Comparison of ENCODE assay signal across 18 cellular contexts in the genomic region with DNA sequence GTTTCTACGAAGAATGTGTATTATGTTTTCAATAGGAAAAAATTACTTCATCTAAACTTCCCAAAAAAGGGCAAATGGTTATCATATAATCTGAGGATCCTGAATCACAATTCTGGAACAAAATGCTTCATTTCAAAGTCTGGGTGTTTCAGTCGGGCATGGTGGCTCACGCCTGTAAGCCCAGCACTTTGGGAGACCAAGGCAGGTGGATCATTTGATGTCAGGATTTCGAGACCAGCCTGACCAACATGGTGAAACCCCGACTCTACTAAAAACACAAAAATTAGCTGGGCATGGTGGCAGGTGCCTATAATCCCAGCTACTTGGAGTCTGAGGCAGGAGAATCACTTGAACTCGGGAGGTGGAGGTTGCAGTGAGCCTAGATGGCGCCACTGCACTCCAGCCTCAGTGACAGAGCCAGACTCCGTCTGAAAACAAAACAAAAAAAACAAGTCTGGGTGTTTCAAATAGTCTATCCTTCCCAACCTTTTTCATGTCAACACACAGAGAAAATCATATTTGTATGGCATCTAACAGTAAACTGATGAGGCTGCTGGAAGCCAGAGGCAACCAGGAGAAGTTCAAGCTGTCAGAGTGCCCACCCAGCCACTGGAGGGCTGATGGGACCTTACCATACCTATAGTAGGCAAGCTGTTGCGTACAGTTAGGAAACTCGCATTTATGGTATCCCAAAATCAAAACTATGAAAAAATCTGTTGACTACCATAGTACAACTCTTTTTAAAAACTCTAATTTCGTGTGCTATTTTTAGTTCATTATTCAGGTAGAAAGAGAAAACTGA. TPM values are rescaled to one million over a fixed set of nuclear protein-coding genes. Genes with fewer than 3 reads are reported as not detected.
DNase-seq lines count a peak whose midpoint lies in the region; ATAC-seq and TF ChIP-seq lines count a peak whose summit lies in the region.
"Had no signal": no experiment of that assay in that cellular context is flagged by ENCODE, and none has a peak within 500 bp of the region (broad histone marks: within the 10 kb centered on the region; RNA-seq: fewer than 3 reads in every experiment).

No MANE protein-coding gene starts in this region.

- DNase-seq in Caco-2: peak in 1 of 2 experiments; percentile 29
- DNase-seq in GM23338 (ENCODE audit: low spot score): no peak
- no peak for DNase-seq in RWPE1 (ENCODE audit: low spot score)
- DNase-seq in fibroblast of the aortic adventitia (ENCODE audit: low read depth): no peak
- no peak for DNase-seq in stimulated activated naive CD4-positive, alpha-beta T cell (lab: John Stamatoyannopoulos, UW)
- DNase-seq in transverse colon: no peak
- DNase-seq: activated T-cell treated with anti-CD3 and anti-CD28 coated beads, Interleukin-2, amount 50 U/mL, for 24 hours; anterior cingulate cortex; effector CD4-positive, alpha-beta T cell; left lung; NCI-H1092 treated with DMSO at 0.1 percent for 48 hours; NCI-H524 treated with DMSO at 0.1 percent for 48 hours; nephron progenitor cell; SHP77 had no signal

- CTCF ChIA-PET in Caco-2 (lab: Charles Lee): interaction anchor here (0.7 to 1.3 kb wide), 3 partner anchors 14 to 118 kb away, joined by 3 to 4 read pairs (median 4); a partner anchor contains a TSS
- CTCF ChIA-PET in RWPE1 (lab: Yijun Ruan, JAX): interaction anchor here (0.7 to 1.4 kb wide), 5 partner anchors 9 to 1310 kb away, joined by 3 to 9 read pairs (median 3); no protein-coding TSS in a partner anchor

- H3K79me2 ChIP-seq in GM23338 (replicated peaks; ENCODE audit: insufficient read depth): no peaks in the 10 kb centered on the region

- peak; percentile 27 to 31 for TF ChIP-seq CTCF in Caco-2 (IDR thresholded peaks at IDR 0.05; ENCODE audit: insufficient read depth in 1 of 2, low read depth in 1 of 2, low read length in 1 of 2, severe bottlenecking in 1 of 2, unreplicated experiment in 1 of 2)
- TF ChIP-seq CTCF in GM23338 (conservative IDR thresholded peaks at IDR 0.05; ENCODE audit: low read depth in 2 of 2): peak; percentile 66 to 69
- TF ChIP-seq CTCF in RWPE1 (conservative IDR thresholded peaks at IDR 0.05; ENCODE audit: low read depth): peak; percentile 26
- peak; percentile 8 for TF ChIP-seq CTCF in fibroblast of the aortic adventitia (IDR thresholded peaks at IDR 0.05; ENCODE audit: insufficient read depth, low read length)
- TF ChIP-seq CTCF in transverse colon (IDR thresholded peaks at IDR 0.05): peak in 1 of 5 experiments; percentile 15

- no peaks in the 10 kb centered on the region for H3F3A ChIP-seq in GM23338 (replicated peaks; ENCODE audit: low read depth)

- H3K4me3 Mint-ChIP-seq in Caco-2 (ENCODE audit: unreplicated experiment): no peak overlapping the region
- H3K4me3 Mint-ChIP-seq in GM23338: no peak overlapping the region
- H3K4me3 Mint-ChIP-seq: activated T-cell treated with anti-CD3 and anti-CD28 coated beads, Interleukin-2, amount 50 U/mL, for 24 hours; nephron progenitor cell had no signal

- no TSS peak for BruUV-seq in Caco-2 (replicated peaks; lab: Mats Ljungman, UMichigan)

- H3K27ac ChIP-seq in GM23338 (ENCODE audit: low read depth): no peak overlapping the region
- peak overlapping the region; percentile 27; the same call in 1 of the 2 replicates for H3K27ac ChIP-seq in RWPE1
- H3K27ac ChIP-seq in transverse colon: no peak overlapping the region
- H3K27ac ChIP-seq: left lung, suprapubic skin had no signal

- no peaks in the 10 kb centered on the region for H3K36me3 Mint-ChIP-seq in Caco-2 (ENCODE audit: insufficient read depth, unreplicated experiment)
- peaks cover 6% of the 10 kb centered on the region; the same call in 2 of the 3 replicates for H3K36me3 Mint-ChIP-seq in GM23338 (ENCODE audit: low read depth)

- H3K27me3 Mint-ChIP-seq in Caco-2 (ENCODE audit: insufficient read depth, unreplicated experiment): no peaks in the 10 kb centered on the region
- no peaks in the 10 kb centered on the region for H3K27me3 Mint-ChIP-seq in GM23338 (ENCODE audit: insufficient read depth, low read depth, poor library complexity)
- H3K27me3 Mint-ChIP-seq: activated T-cell treated with anti-CD3 and anti-CD28 coated beads, Interleukin-2, amount 50 U/mL, for 24 hours had no signal

- H3K9me3 Mint-ChIP-seq in Caco-2 (ENCODE audit: unreplicated experiment) (no peaks in the 10 kb centered on the region), GM23338 (peaks cover under 1% of the 10 kb centered on the region; the same call in 1 of the 3 replicates)
- H3K9me3 Mint-ChIP-seq: activated T-cell treated with anti-CD3 and anti-CD28 coated beads, Interleukin-2, amount 50 U/mL, for 24 hours had no signal

- ATAC-seq in GM23338 (no peak; the same call in 2 of the 3 replicates), GM18517 (IDR thresholded peaks at IDR 0.05; ENCODE audit: unreplicated experiment) (no peak), GM21717 (IDR thresholded peaks at IDR 0.05; ENCODE audit: unreplicated experiment) (no peak)
- ATAC-seq: left lung had no signal

- TF ChIP-seq EP300 in transverse colon (IDR thresholded peaks at IDR 0.05; ENCODE audit: low read depth): no peak

- POLR2A ChIA-PET in Caco-2 (lab: Charles Lee) (no interaction called here), RWPE1 (lab: Yijun Ruan, JAX; ENCODE audit: low non-redundant PET) (no interaction called here)

- intact Hi-C loops in Caco-2 (cut with micrococcal nuclease; ENCODE audit: unreplicated experiment) (loop anchor here (2.0 kb wide), 1 partner anchor 44 kb away; a partner anchor contains a TSS), transverse colon (cut with DNase I; ENCODE audit: low total_unique reads) (no loop called here)

- no peaks in the 10 kb centered on the region; the same call in 1 of the 2 replicates for H4K20me1 ChIP-seq in GM23338 (replicated peaks; ENCODE audit: insufficient read depth)

- 81 to 86% methylated on average over 9 to 11 of the region's 11 CpGs for WGBS in transverse colon (ENCODE audit: low coverage in 1 of 2), 2 donors

- H3K4me1 Mint-ChIP-seq in Caco-2 (ENCODE audit: low read depth, unreplicated experiment): no peaks in the 10 kb centered on the region
- H3K4me1 Mint-ChIP-seq in GM23338: no peaks in the 10 kb centered on the region
- H3K4me1 Mint-ChIP-seq: nephron progenitor cell had no signal

- H3K27me3 ChIP-seq in Caco-2 (replicated peaks; ENCODE audit: control insufficient read depth, insufficient read depth, low read length) (no peaks in the 10 kb centered on the region), GM23338 (ENCODE audit: insufficient read depth) (no peaks in the 10 kb centered on the region), transverse colon (no peaks in the 10 kb centered on the region)
- H3K27me3 ChIP-seq: left lung, suprapubic skin had no signal

- no peaks in the 10 kb centered on the region for H3K9me2 ChIP-seq in GM23338 (ENCODE audit: insufficient read depth)

- H3K4me3 ChIP-seq in Caco-2 (ENCODE audit: low read depth, low read length): no peak overlapping the region
- no peak overlapping the region for H3K4me3 ChIP-seq in GM23338
- no peak overlapping the region for H3K4me3 ChIP-seq in fibroblast of the aortic adventitia (ENCODE audit: low read depth, low read length)
- no peak overlapping the region for H3K4me3 ChIP-seq in transverse colon
- H3K4me3 ChIP-seq: left lung, skin epidermis, suprapubic skin had no signal

- H3K27ac Mint-ChIP-seq in Caco-2 (ENCODE audit: unreplicated experiment) (no peak overlapping the region), GM23338 (no peak overlapping the region)
- H3K27ac Mint-ChIP-seq: activated T-cell treated with anti-CD3 and anti-CD28 coated beads, Interleukin-2, amount 50 U/mL, for 24 hours; nephron progenitor cell had no signal

- in situ Hi-C loops in transverse colon (cut with MboI; ENCODE audit: low pct_ligation_motif_present in 1 of 4, low pct_unique_long_range_greater_than_20kb in 1 of 4, low sequenced_read_pairs in 3 of 4): no loop called here

- H3K4me2 ChIP-seq in GM23338: no peak overlapping the region

- H3K36me3 ChIP-seq in Caco-2 (ENCODE audit: control insufficient read depth, insufficient read depth, low read length) (no peaks in the 10 kb centered on the region), GM23338 (ENCODE audit: insufficient read depth) (no peaks in the 10 kb centered on the region), transverse colon (peaks cover 0 to 17% (median 6%) of the 10 kb centered on the region in 4 donors)

- H3K4me1 ChIP-seq in Caco-2 (no peaks in the 10 kb centered on the region), GM23338 (ENCODE audit: insufficient read depth) (no peaks in the 10 kb centered on the region), transverse colon (no peaks in the 10 kb centered on the region)
- H3K4me1 ChIP-seq: left lung had no signal

- no peaks in the 10 kb centered on the region for H3K9me3 ChIP-seq in Caco-2
- no peaks in the 10 kb centered on the region for H3K9me3 ChIP-seq in transverse colon
- H3K9me3 ChIP-seq: left lung, suprapubic skin had no signal

- TF ChIP-seq POLR2A in transverse colon (IDR thresholded peaks at IDR 0.05): no peak

- no peak overlapping the region for H2AFZ ChIP-seq in GM23338

TF ChIP-seq in GM23338, 12 proteins besides CTCF, POLR2A, EP300 and RAD21 (continues in another document):
- TF ChIP-seq CREB1 (CRISPR knock-in tag; IDR thresholded peaks at IDR 0.05; ENCODE audit: low read depth) (no peak), ZNF114 (CRISPR knock-in tag; IDR thresholded peaks at IDR 0.05) (no peak)

RNA-seq across cellular contexts. Expression of a gene that starts 14.6 kb away (rescaled TPM):
- total RNA-seq in Caco-2 (2022) (28.8 and 31.1 TPM in 2 replicates), fibroblast of the aortic adventitia (ENCODE audit: low replicate concordance) (76.0 and 83.2 TPM in 2 replicates), transverse colon (10 to 100 TPM; 30.6 to 43.2 (median 34.5) TPM)
- total RNA-seq in GM23338 (2014; rRNA removed; shearing (Covaris generic)): 30.7 and 38.9 TPM in 2 replicates
- 24.6 and 24.8 TPM in 2 replicates for polyA plus RNA-seq in GM23338 (2016; fragmentation: Nextera tagmentation; extraction: Ambion mirVana)

RNA-seq across cellular contexts. Expression of a gene that starts 45.2 kb away (rescaled TPM):
- total RNA-seq in Caco-2 (2022) (145 and 163 TPM in 2 replicates), fibroblast of the aortic adventitia (ENCODE audit: low replicate concordance) (110 and 114 TPM in 2 replicates), transverse colon (10 to 100 TPM; 18.3 to 61.1 (median 49.9) TPM)
- total RNA-seq in GM23338 (2014; rRNA removed; shearing (Covaris generic)): 102 and 106 TPM in 2 replicates
- polyA plus RNA-seq in GM23338 (2016; fragmentation: Nextera tagmentation; extraction: Ambion mirVana): 88.1 and 99.9 TPM in 2 replicates
